8 cellular contexts compared by ENCODE assay signal in the genomic region with DNA sequence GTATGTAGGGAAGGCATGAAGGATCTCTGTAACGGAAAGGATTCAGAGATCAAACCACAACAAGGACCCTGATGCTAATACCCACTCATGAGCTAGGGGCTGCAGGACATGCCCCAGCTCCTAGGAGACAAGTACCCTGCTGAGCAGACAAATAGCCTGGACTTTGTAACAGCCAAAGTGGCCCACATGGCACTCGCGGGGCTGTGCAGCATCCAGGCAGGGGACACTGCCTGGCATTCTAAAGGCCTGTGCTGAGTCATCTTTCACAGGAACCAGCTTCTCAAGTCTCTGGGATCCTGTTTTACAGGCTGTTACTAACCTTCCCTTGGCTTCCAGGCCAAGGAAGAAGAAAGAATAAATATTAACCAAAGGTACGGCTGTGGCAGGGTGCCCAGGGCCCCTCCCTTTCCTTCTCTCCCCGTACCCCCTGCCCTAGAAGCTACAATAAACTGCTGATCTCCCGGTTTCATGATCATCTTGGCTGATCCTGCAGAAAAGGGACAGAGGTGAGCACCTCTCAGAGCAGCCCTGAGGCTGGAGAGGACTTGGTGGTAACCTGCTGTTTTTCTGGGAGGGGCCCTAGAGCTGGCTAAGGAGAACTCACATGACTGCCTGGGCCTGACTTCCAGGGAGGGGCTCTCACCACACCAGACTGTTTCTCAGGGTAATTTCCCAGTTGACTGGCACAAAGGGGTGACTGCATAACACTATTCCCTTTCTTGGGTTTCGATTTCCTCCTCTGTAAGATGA. TPM values are rescaled to one million over a fixed set of nuclear protein-coding genes. Genes with fewer than 3 reads are reported as not detected.
DNase-seq lines count a peak whose midpoint lies in the region; ATAC-seq and TF ChIP-seq lines count a peak whose summit lies in the region.

No MANE protein-coding gene starts in this region.

- dilution Hi-C loops in IMR-90 (cut with HindIII; ENCODE audit: low sequenced_read_pairs, unreplicated experiment), result no loop called here

- in situ Hi-C loops in IMR-90 (cut with MboI; ENCODE audit: low sequenced_read_pairs), result loop anchor here (5.0 to 10.0 kb wide), 2 partner anchors 157 to 324 kb away; a partner anchor contains a TSS

- peak overlapping the region; percentile 61; the same call in 1 of the 2 replicates for H3K18ac ChIP-seq in IMR-90 (ENCODE audit: low read depth, low read length)

- H2AFZ ChIP-seq in IMR-90 (replicated peaks; ENCODE audit: low read length, poor library complexity), result peak overlapping the region; percentile 85

- H3K27me3 ChIP-seq in BE2C, result no peaks in the 10 kb centered on the region
- no peaks in the 10 kb centered on the region for H3K27me3 ChIP-seq in IMR-90 (ENCODE audit: control insufficient read depth, insufficient read depth, low read length)

- no peaks in the 10 kb centered on the region for H3K9me3 ChIP-seq in BE2C
- H3K9me3 ChIP-seq in IMR-90 (ENCODE audit: control insufficient read depth, insufficient read depth, low read length), result no peaks in the 10 kb centered on the region

- CTCF ChIA-PET in IMR-90 (lab: Yijun Ruan, JAX), result interaction anchor here (1.1 kb wide), 1 partner anchor 324 kb away, joined by 3 read pairs; a partner anchor contains a TSS

- POLR2A ChIA-PET in IMR-90 (lab: Charles Lee; ENCODE audit: unreplicated experiment), result no interaction called here

- H3K4ac ChIP-seq in IMR-90 (ENCODE audit: low read depth, low read length), result peak overlapping the region; percentile 75

- H3K14ac ChIP-seq in IMR-90 (replicated peaks; ENCODE audit: low read depth, low read length), result peak overlapping the region; percentile 88

- peak overlapping the region; percentile 63 for H2AK5ac ChIP-seq in IMR-90 (ENCODE audit: low read depth, low read length)

- TF ChIP-seq RAD21 in IMR-90 (IDR thresholded peaks at IDR 0.05; ENCODE audit: low read length), result no peak

- peak overlapping the region; percentile 67 for H2BK120ac ChIP-seq in IMR-90 (ENCODE audit: low read depth, low read length)

- no peak overlapping the region for H3K56ac ChIP-seq in IMR-90 (ENCODE audit: extremely low read depth, insufficient read depth, low read length)

- TF ChIP-seq CTCF in BE2C (IDR thresholded peaks at IDR 0.05; ENCODE audit: low read depth, low read length) (no peak), IMR-90 (conservative IDR thresholded peaks at IDR 0.05; ENCODE audit: low read depth, low read length) (no peak)

- no peak overlapping the region for H3K9ac ChIP-seq in IMR-90 (ENCODE audit: low read depth, low read length)

- H3K4me3 ChIP-seq in BE2C (ENCODE audit: low read depth, low read length), result no peak overlapping the region
- no peak overlapping the region for H3K4me3 ChIP-seq in IMR-90 (ENCODE audit: insufficient read depth, low read depth, low read length)

- H4K91ac ChIP-seq in IMR-90 (ENCODE audit: insufficient read depth, low read depth, low read length), result peak overlapping the region; percentile 81

- H4K20me1 ChIP-seq in IMR-90 (ENCODE audit: insufficient read depth, low read length), result no peaks in the 10 kb centered on the region

- H3K23ac ChIP-seq in IMR-90 (ENCODE audit: low read depth, low read length), result peak overlapping the region; percentile 60; the same call in 1 of the 2 replicates

- H3K9me1 ChIP-seq in IMR-90 (ENCODE audit: insufficient read depth, low read length), result peaks cover 14% of the 10 kb centered on the region

- H2AK9ac ChIP-seq in IMR-90 (replicated peaks; ENCODE audit: low read depth, low read length, poor library complexity), result peak overlapping the region; percentile 42

- H4K8ac ChIP-seq in IMR-90 (ENCODE audit: low read depth in 2 of 2, low read length in 2 of 2), result peak overlapping the region; percentile 74; a peak in 3 of 4 replicates

- peak overlapping the region; percentile 93; the same call in 2 of the 3 replicates for H2BK15ac ChIP-seq in IMR-90 (ENCODE audit: low read depth, low read length)

- peak; percentile 13 for DNase-seq in BE2C
- peak; percentile 50 for DNase-seq in IMR-90
- peak; percentile 18 for DNase-seq in amniotic stem cell (lab: John Stamatoyannopoulos, UW)
- peak; percentile 62 for DNase-seq in iPS-NIHi11 (ENCODE audit: low spot score)
- DNase-seq in stimulated activated naive CD8-positive, alpha-beta T cell treated with anti-CD3 and anti-CD28 coated beads, Interleukin-15, Interleukin-2, amounts not matched to agents 100 U/mL and 50 U/mL, for 24 hours, result no peak
- DNase-seq in NCI-H2107 (lab: John Stamatoyannopoulos, UW), result no peak
- no peak for DNase-seq in activated CD8-positive, alpha-beta memory T cell treated with anti-CD3 and anti-CD28 coated beads for 24 hours

- H3K36me3 ChIP-seq in BE2C (no peaks in the 10 kb centered on the region), IMR-90 (ENCODE audit: control insufficient read depth, insufficient read depth, low read length) (no peaks in the 10 kb centered on the region)

- intact Hi-C loops in IMR-90 (cut with micrococcal nuclease), result loop anchor here (10.0 kb wide), 2 partner anchors 407 to 517 kb away; a partner anchor contains a TSS

- WGBS in IMR-90 (ENCODE audit: extremely low coverage in 2 of 2, insufficient read length in 1 of 2), 2 experiments, result 60% methylated on average over 1 of the region's 7 CpGs; no CpG with 5 or more reads in 1 of the 2 experiments

- peak overlapping the region; percentile 21; the same call in 1 of the 2 replicates for H3K27ac ChIP-seq in IMR-90 (ENCODE audit: insufficient read depth, low read length)

- TF ChIP-seq POLR2A in IMR-90 (IDR thresholded peaks at IDR 0.05; ENCODE audit: low read depth, low read length), result no peak

- ATAC-seq in IMR-90 (ENCODE audit: low read depth) (peak; percentile 69), HG02763 (IDR thresholded peaks at IDR 0.05; ENCODE audit: unreplicated experiment) (no peak)
- ATAC-seq in stimulated activated naive CD8-positive, alpha-beta T cell treated with anti-CD3 and anti-CD28 coated beads, Interleukin-15, Interleukin-2, amounts not matched to agents 100 U/mL and 50 U/mL, for 24 hours, result peak; percentile 16

- BruUV-seq in IMR-90 (replicated peaks; lab: Mats Ljungman, UMichigan), result no TSS peak

- H2BK20ac ChIP-seq in IMR-90 (ENCODE audit: low read depth, low read length), result peak overlapping the region; percentile 85

- peak overlapping the region; percentile 48 for H2BK5ac ChIP-seq in IMR-90 (ENCODE audit: low read depth, low read length, poor library complexity, severe bottlenecking)

- peak overlapping the region; percentile 47 for H4K5ac ChIP-seq in IMR-90 (ENCODE audit: low read depth, low read length)

- peaks cover 0 to 9% of the 10 kb centered on the region in 2 experiments; a peak in 1 of 4 replicates for H3K79me1 ChIP-seq in IMR-90 (ENCODE audit: low read depth in 1 of 2, low read length in 2 of 2)

- no peak overlapping the region for H3K4me2 ChIP-seq in IMR-90 (ENCODE audit: low read depth, low read length)

- H3K4me1 ChIP-seq in BE2C (no peaks in the 10 kb centered on the region), IMR-90 (ENCODE audit: control insufficient read depth, insufficient read depth, low read length) (peaks cover 10% of the 10 kb centered on the region)

TF ChIP-seq in IMR-90, 13 proteins besides CTCF, POLR2A, EP300 and RAD21:
- TF ChIP-seq NFE2L2 (IDR thresholded peaks at IDR 0.05; ENCODE audit: low read depth, low read length) (peak; percentile 65), RCOR1 (IDR thresholded peaks at IDR 0.05; ENCODE audit: insufficient replicate concordance, low read length) (no peak), MAFK (IDR thresholded peaks at IDR 0.05; ENCODE audit: low read depth, low read length) (0 out of 2 replicates have a peak, but pooled peaks have one; percentile 2), SMC3 (IDR thresholded peaks at IDR 0.05; ENCODE audit: low read depth, low read length) (no peak)

RNA-seq across cellular contexts. Expression of a gene that starts 4.2 kb away (rescaled TPM):
- polyA plus RNA-seq in BE2C (2012; ENCODE audit: insufficient read depth, insufficient read length, low read depth), result not detected
- total RNA-seq in IMR-90 (2012; rRNA removed), result under 0.01 and 0.28 TPM in 2 replicates
- polyA plus RNA-seq in IMR-90 (2012; rRNA removed), result 0.07 and 0.26 TPM in 2 replicates
- 0.02 TPM in 2 replicates for polyA plus RNA-seq in IMR-90 (2012; cell fraction: cytosol; rRNA removed)
- polyA plus RNA-seq in IMR-90 (2012; cell fraction: nucleus; rRNA removed; ENCODE audit: low replicate concordance), result not detected in 2 replicates

RNA-seq across cellular contexts. Expression of a gene that starts 35.5 kb away (rescaled TPM):
- 276 TPM for polyA plus RNA-seq in BE2C (2012; ENCODE audit: insufficient read depth, insufficient read length, low read depth)
- 4.5 and 6.4 TPM in 2 replicates for total RNA-seq in IMR-90 (2012; rRNA removed)
- polyA plus RNA-seq in IMR-90 (2012; rRNA removed), result 7.5 and 8.8 TPM in 2 replicates
- 5.2 and 5.8 TPM in 2 replicates for polyA plus RNA-seq in IMR-90 (2012; cell fraction: cytosol; rRNA removed)
- polyA plus RNA-seq in IMR-90 (2012; cell fraction: nucleus; rRNA removed; ENCODE audit: low replicate concordance), result 2.3 and 2.6 TPM in 2 replicates

RNA-seq across cellular contexts. Expression of a gene that starts 48.4 kb away (rescaled TPM):
- polyA plus RNA-seq in BE2C (2012; ENCODE audit: insufficient read depth, insufficient read length, low read depth), result 39.7 TPM
- total RNA-seq in IMR-90 (2012; rRNA removed), result 60.0 and 83.3 TPM in 2 replicates
- polyA plus RNA-seq in IMR-90 (2012; rRNA removed), result 48.4 and 65.1 TPM in 2 replicates
- 15.0 and 21.0 TPM in 2 replicates for polyA plus RNA-seq in IMR-90 (2012; cell fraction: cytosol; rRNA removed)
- 13.4 and 65.9 TPM in 2 replicates for polyA plus RNA-seq in IMR-90 (2012; cell fraction: nucleus; rRNA removed; ENCODE audit: low replicate concordance)

Comparison
In these comparisons a context has a peak if more than half of its experiments do, and no peak if none do; other contexts are left out.
1. DNase-seq: peak in BE2C (single experiment), IMR-90 (single experiment), amniotic stem cell (single experiment) and iPS-NIHi11 (single experiment); none in stimulated activated naive CD8-positive, alpha-beta T cell treated with anti-CD3 and anti-CD28 coated beads, Interleukin-15, Interleukin-2, amounts not matched to agents 100 U/mL and 50 U/mL, for 24 hours (single experiment), NCI-H2107 (single experiment) and activated CD8-positive, alpha-beta memory T cell treated with anti-CD3 and anti-CD28 coated beads for 24 hours (single experiment).